ENCODE assay signal across 23 cellular contexts in the genomic region with DNA sequence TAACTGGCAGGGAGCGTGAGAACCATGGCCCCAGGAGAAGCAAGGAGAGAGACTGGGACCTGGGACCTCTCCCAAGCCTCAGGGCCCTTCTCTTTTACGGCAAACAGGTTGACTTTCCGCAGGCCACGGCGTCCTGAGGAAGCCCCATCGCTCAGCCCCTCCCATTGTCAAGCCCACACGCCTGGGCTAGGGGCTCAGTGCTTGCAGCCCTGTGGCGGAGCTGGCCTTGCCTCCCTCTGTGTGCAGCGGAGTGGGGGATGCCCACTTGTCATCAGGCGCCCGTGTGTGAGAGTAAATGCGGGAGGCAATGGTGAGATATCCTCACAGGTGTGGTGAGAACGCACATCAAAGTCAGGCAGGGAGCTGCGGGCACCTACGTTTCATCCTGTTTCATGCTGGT.
"Had no signal": no experiment of that assay in that cellular context is flagged by ENCODE, and none has a peak within 500 bp of the region (broad histone marks: within the 10 kb centered on the region; RNA-seq: fewer than 3 reads in every experiment).

No MANE protein-coding gene starts in this region.

- H2AFZ ChIP-seq: hepatocyte had no signal

- H3K36me3 Mint-ChIP-seq: immature natural killer cell, mesothelial cell of epicardium, naive B cell had no signal

- H3K27me3 Mint-ChIP-seq: dendritic cell treated with granulocyte-macrophage colony-stimulating factor and Interleukin-4, amounts not matched to agents 40 ng/mL and 50 ng/mL, for 4 days had no signal

- H3K36me3 ChIP-seq: colonic mucosa, esophagus muscularis mucosa, gastroesophageal sphincter, heart left ventricle, left lung, lower lobe of right lung had no signal

- H3K4me3 Mint-ChIP-seq: dendritic cell treated with granulocyte-macrophage colony-stimulating factor and Interleukin-4, amounts not matched to agents 40 ng/mL and 50 ng/mL, for 4 days; effector memory CD8-positive, alpha-beta T cell; endodermal cell; immature natural killer cell; mesothelial cell of epicardium; naive B cell had no signal

- H3K27me3 ChIP-seq: colonic mucosa, foreskin keratinocyte, hepatocyte, left lung had no signal

- H3K27ac Mint-ChIP-seq: dendritic cell treated with granulocyte-macrophage colony-stimulating factor and Interleukin-4, amounts not matched to agents 40 ng/mL and 50 ng/mL, for 4 days; effector memory CD8-positive, alpha-beta T cell; immature natural killer cell; mesothelial cell of epicardium had no signal

- H3K4me1 ChIP-seq: colonic mucosa, foreskin keratinocyte, heart left ventricle, left lung, lower lobe of right lung had no signal

- H3K9me3 ChIP-seq: colonic mucosa, esophagus muscularis mucosa, gastroesophageal sphincter, heart left ventricle, left lung, lower lobe of right lung, mucosa of descending colon had no signal

- ATAC-seq: effector memory CD8-positive, alpha-beta T cell; foreskin keratinocyte; gastroesophageal sphincter had no signal

- H3K4me2 ChIP-seq: hepatocyte had no signal

- H3K4me3 ChIP-seq: colonic mucosa, esophagus muscularis mucosa, gastroesophageal sphincter, heart left ventricle, hepatocyte, left lung, lower lobe of right lung, mucosa of descending colon had no signal

- DNase-seq: cortex of kidney; effector CD8-positive, alpha-beta T cell; effector memory CD8-positive, alpha-beta T cell; endodermal cell; erythroblast; foreskin keratinocyte; immature natural killer cell; islet precursor cell; kidney; kidney glomerular epithelial cell; left lung; lower lobe of right lung; mesenchymal stem cell; naive B cell had no signal

- H3K27ac ChIP-seq: colonic mucosa, epithelial cell of prostate, esophagus muscularis mucosa, foreskin keratinocyte, gastroesophageal sphincter, heart left ventricle, hepatocyte, left lung, lower lobe of right lung had no signal

- H3K4me1 Mint-ChIP-seq: immature natural killer cell had no signal

- H3K9me3 Mint-ChIP-seq: dendritic cell treated with granulocyte-macrophage colony-stimulating factor and Interleukin-4, amounts not matched to agents 40 ng/mL and 50 ng/mL, for 4 days; effector memory CD8-positive, alpha-beta T cell; endodermal cell; immature natural killer cell; mesothelial cell of epicardium; naive B cell had no signal
